Comparison of ENCODE assay signal across 1 cellular context in the genomic region with DNA sequence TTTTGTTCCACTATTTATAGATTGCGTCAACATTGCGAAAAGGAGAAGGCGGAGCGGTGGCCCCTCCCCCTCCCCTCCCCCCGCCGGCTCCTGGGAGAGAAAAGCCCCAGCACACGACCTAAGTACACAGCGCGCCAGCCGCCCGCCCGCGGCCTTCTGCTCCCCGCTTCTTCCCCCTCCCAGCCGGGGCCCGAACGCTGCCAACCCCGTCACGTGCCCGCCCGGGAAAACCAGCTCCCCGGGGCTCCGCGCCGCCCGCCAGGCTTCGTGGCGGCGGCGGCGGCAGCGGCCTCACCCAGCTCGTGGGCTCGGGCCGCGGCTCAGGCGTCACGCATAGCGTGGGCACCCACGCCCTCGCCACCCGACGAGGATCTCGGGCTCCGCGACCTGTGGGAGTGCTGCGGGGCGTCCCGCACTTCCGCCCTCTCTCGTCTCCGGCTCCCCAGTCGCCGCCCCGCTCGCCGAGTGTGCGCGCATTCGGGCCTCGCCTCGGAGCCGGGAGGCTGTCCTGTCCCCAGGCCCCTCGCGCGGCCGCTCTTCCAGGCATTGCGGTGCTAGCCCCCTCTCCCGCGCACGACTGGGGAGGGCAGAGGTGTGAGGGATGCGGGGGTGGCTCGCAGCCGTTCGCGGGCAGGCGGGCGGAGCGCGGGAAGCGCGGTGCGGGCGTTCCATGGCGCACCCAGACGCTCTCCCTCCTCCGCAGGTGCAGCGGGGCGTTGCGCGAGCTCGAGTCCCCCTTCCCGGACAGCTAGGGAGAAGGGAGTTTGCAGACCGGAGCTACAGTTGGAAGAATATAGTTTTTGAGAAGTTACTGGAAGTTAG.
TF ChIP-seq lines count a peak whose summit lies in the region.

No MANE protein-coding gene starts in this region.

TF ChIP-seq in GM12878, 131 proteins besides CTCF, POLR2A, EP300 and RAD21 (continued from another document):
- no peak for TF ChIP-seq RELA (IDR thresholded peaks at IDR 0.05; ENCODE audit: borderline replicate concordance, partially characterized antibody)
- TF ChIP-seq TCF12 (IDR thresholded peaks at IDR 0.05; ENCODE audit: low read depth, low read length) = 0 out of 2 replicates have a peak, but pooled peaks have one; percentile 13
- no peak for TF ChIP-seq RCOR1 (conservative IDR thresholded peaks at IDR 0.05; ENCODE audit: low read depth, low read length)
- TF ChIP-seq STAT3 (IDR thresholded peaks at IDR 0.05; ENCODE audit: low read depth, low read length) = no peak
- 0 out of 2 replicates have a peak, but pooled peaks have one; percentile 13 for TF ChIP-seq TARDBP (IDR thresholded peaks at IDR 0.05; ENCODE audit: borderline replicate concordance)
- TF ChIP-seq IKZF1 (conservative IDR thresholded peaks at IDR 0.05) = peak; percentile 64
- TF ChIP-seq DPF2 (IDR thresholded peaks at IDR 0.05) = peak; percentile 57; the same call in 1 of the 2 replicates
- 0 out of 2 replicates have a peak, but pooled peaks have one; percentile 38 for TF ChIP-seq RB1 (IDR thresholded peaks at IDR 0.05; ENCODE audit: borderline replicate concordance)
- peak; percentile 26; the same call in 1 of the 2 replicates for TF ChIP-seq PAX5 (IDR thresholded peaks at IDR 0.05; ENCODE audit: borderline replicate concordance, low read depth, low read length)
- TF ChIP-seq EGR1 (IDR thresholded peaks at IDR 0.05; ENCODE audit: borderline replicate concordance in 1 of 2, low read depth in 2 of 2, low read length in 2 of 2) = peak in 1 of 2 experiments; percentile 49; a peak in 2 of 3 replicates
